21 cellular contexts compared by ENCODE assay signal in genomic region chr5:134604908-134605307, GRCh38. TPM values are rescaled to one million over a fixed set of nuclear protein-coding genes. Genes with fewer than 3 reads are reported as not detected.
A peak's percentile ranks its signal among the peaks of the same experiment; 100 is the strongest.
DNase-seq lines count a peak whose midpoint lies in the region; ATAC-seq, FAIRE-seq and TF ChIP-seq lines count a peak whose summit lies in the region.
"Had no signal": no experiment of that assay in that cellular context is flagged by ENCODE, and none has a peak within 500 bp of the region (broad histone marks: within the 10 kb centered on the region; RNA-seq: fewer than 3 reads in every experiment).

No MANE protein-coding gene starts in this region.

- H3K4me3 ChIP-seq in KMS-11 (IDR thresholded peaks at IDR 0.05; ENCODE audit: insufficient read depth, low read depth, low read length) (no peak overlapping the region), Peyer's patch (no peak overlapping the region), brain microvascular endothelial cell (ENCODE audit: low read depth, low read length) (no peak overlapping the region)
- H3K4me3 ChIP-seq: cardiac muscle cell, left ventricle myocardium inferior, mucosa of descending colon, tibial nerve had no signal

- H3K27me3 ChIP-seq in KMS-11 (ENCODE audit: insufficient read depth, low read depth), result no peaks in the 10 kb centered on the region
- H3K27me3 ChIP-seq in Peyer's patch, result no peaks in the 10 kb centered on the region
- H3K27me3 ChIP-seq in brain microvascular endothelial cell (replicated peaks), result no peaks in the 10 kb centered on the region
- H3K27me3 ChIP-seq: cardiac muscle cell, tibial nerve had no signal

- peak overlapping the region; percentile 87 for H3K27ac Mint-ChIP-seq in activated naive CD8-positive, alpha-beta T cell

- peak overlapping the region; percentile 31 for H3K4me2 ChIP-seq in KMS-11

- peaks cover 2% of the 10 kb centered on the region for H3K36me3 Mint-ChIP-seq in activated naive CD8-positive, alpha-beta T cell

- no peak for TF ChIP-seq POLR2A in GM12892 (IDR thresholded peaks at IDR 0.05; ENCODE audit: low read depth, low read length)
- TF ChIP-seq POLR2A in Peyer's patch (IDR thresholded peaks at IDR 0.05), result no peak

- TF ChIP-seq CTCF in KMS-11 (conservative IDR thresholded peaks at IDR 0.05; ENCODE audit: low read depth, low read length) (no peak), Peyer's patch (IDR thresholded peaks at IDR 0.05) (no peak), brain microvascular endothelial cell (IDR thresholded peaks at IDR 0.05; ENCODE audit: low read depth, low read length, missing control alignments) (no peak)

- ATAC-seq in activated CD4-positive, CD25-positive, alpha-beta regulatory T cell treated with anti-CD3 and anti-CD28 coated beads, Interleukin-2, amount 50 U/mL, for 24 hours, result peak; percentile 22 to 33
- no peak for ATAC-seq in GM18868 (IDR thresholded peaks at IDR 0.05; ENCODE audit: unreplicated experiment)
- ATAC-seq: esophagus mucosa, mucosa of descending colon had no signal

- no peaks in the 10 kb centered on the region for H3K9me3 Mint-ChIP-seq in activated naive CD8-positive, alpha-beta T cell (ENCODE audit: low read depth)

- no peak overlapping the region for H3K27ac ChIP-seq in KMS-11
- no peak overlapping the region for H3K27ac ChIP-seq in Peyer's patch
- H3K27ac ChIP-seq in brain microvascular endothelial cell, result no peak overlapping the region
- H3K27ac ChIP-seq: 22Rv1, cardiac muscle cell, HL-60, left ventricle myocardium inferior, tibial nerve had no signal

- H3K4me1 ChIP-seq in KMS-11 (ENCODE audit: low read depth, poor library complexity, severe bottlenecking) (peaks cover 88% of the 10 kb centered on the region), Peyer's patch (no peaks in the 10 kb centered on the region)
- H3K4me1 ChIP-seq: tibial nerve had no signal

- no peaks in the 10 kb centered on the region for H4K20me1 ChIP-seq in KMS-11 (ENCODE audit: insufficient read depth)

- H3K9ac ChIP-seq in KMS-11, result no peak overlapping the region

- in situ Hi-C loops in brain microvascular endothelial cell (cut with HindIII; ENCODE audit: low pct_ligation_motif_present, low sequenced_read_pairs), result no loop called here

- FAIRE-seq in GM12892 (lab: Jason Lieb, UNC), result peak; percentile 77
- FAIRE-seq: H1 had no signal

- H3K79me2 ChIP-seq in KMS-11 (ENCODE audit: insufficient read depth, low read depth), result no peaks in the 10 kb centered on the region; the same call in 1 of the 2 replicates

- no peak for DNase-seq in activated CD4-positive, CD25-positive, alpha-beta regulatory T cell (lab: John Stamatoyannopoulos, UW)
- no peak for DNase-seq in GM12892 (ENCODE audit: insufficient read length)
- DNase-seq in Peyer's patch, result no peak
- no peak for DNase-seq in brain microvascular endothelial cell
- DNase-seq: activated CD8-positive, alpha-beta memory T cell treated with anti-CD3 and anti-CD28 coated beads, Interleukin-2, amount 50 U/mL, for 48 hours; GDM1; IMR-90; left ventricle myocardium inferior; mucosa of descending colon; NCI-H187 treated with DMSO at 0.1 percent for 48 hours; SHP77 treated with DMSO at 0.1 percent for 48 hours had no signal

- H3K36me3 ChIP-seq in KMS-11 (ENCODE audit: insufficient read depth) (no peaks in the 10 kb centered on the region; the same call in 1 of the 2 replicates), Peyer's patch (peaks cover 0 to 68% (median 0%) of the 10 kb centered on the region in 3 donors), brain microvascular endothelial cell (replicated peaks) (peaks cover 16% of the 10 kb centered on the region)

- peaks cover 29% of the 10 kb centered on the region for H3K4me1 Mint-ChIP-seq in activated naive CD8-positive, alpha-beta T cell (ENCODE audit: low read depth)

- H3K9me3 ChIP-seq in Peyer's patch, result no peaks in the 10 kb centered on the region
- H3K9me3 ChIP-seq: left ventricle myocardium inferior, mucosa of descending colon, tibial nerve had no signal

- peak overlapping the region; percentile 27 for H3K4me3 Mint-ChIP-seq in activated naive CD8-positive, alpha-beta T cell

- no peaks in the 10 kb centered on the region for H3K27me3 Mint-ChIP-seq in activated naive CD8-positive, alpha-beta T cell

- H2AFZ ChIP-seq in KMS-11 (ENCODE audit: low read depth), result no peak overlapping the region

RNA-seq across cellular contexts. Expression of gene SAR1B, which starts 27.7 kb away (rescaled TPM):
- polyA plus RNA-seq in GM12892 (2012; ENCODE audit: missing spikeins), result 33.4 TPM
- 100 to 1,000 TPM; 102 to 126 (median 118) TPM for total RNA-seq in Peyer's patch

RNA-seq across cellular contexts. Expression of gene SEC24A, which starts 43.7 kb away (rescaled TPM):
- 23.8 TPM for polyA plus RNA-seq in GM12892 (2012; ENCODE audit: missing spikeins)
- 10 to 100 TPM; 17.3 to 54.8 (median 40.4) TPM for total RNA-seq in Peyer's patch
